ENCODE assay signal across 13 cellular contexts in genomic region chr5:149419532-149420485, GRCh38. TPM values are rescaled to one million over a fixed set of nuclear protein-coding genes. Genes with fewer than 3 reads are reported as not detected.
DNase-seq lines count a peak whose midpoint lies in the region; ATAC-seq, FAIRE-seq and TF ChIP-seq lines count a peak whose summit lies in the region.
"Had no signal": no experiment of that assay in that cellular context is flagged by ENCODE, and none has a peak within 500 bp of the region (broad histone marks: within the 10 kb centered on the region; RNA-seq: fewer than 3 reads in every experiment).

No MANE protein-coding gene starts in this region.

- H3K4me2 ChIP-seq in A549 (no peak overlapping the region), astrocyte (ENCODE audit: low read length) (peak overlapping the region; percentile 9), trophoblast cell (ENCODE audit: low read length) (no peak overlapping the region)

- peaks cover 63% of the 10 kb centered on the region for H4K20me1 ChIP-seq in astrocyte (ENCODE audit: insufficient read depth, low read length)

- TF ChIP-seq EP300 in A549 (IDR thresholded peaks at IDR 0.05): no peak

- H3K36me3 ChIP-seq in astrocyte (ENCODE audit: insufficient read depth, low read length) (peaks cover 21% of the 10 kb centered on the region), trophoblast cell (ENCODE audit: control insufficient read depth in 1 of 2, insufficient read depth in 2 of 2, low read length in 2 of 2) (no peaks in the 10 kb centered on the region)

- POLR2A ChIA-PET in A549 (lab: Yijun Ruan, JAX): no interaction called here

- H3K79me1 ChIP-seq in trophoblast cell (ENCODE audit: low read length): peaks cover 46% of the 10 kb centered on the region

- H3K79me2 ChIP-seq in astrocyte (ENCODE audit: insufficient read depth, low read length) (peaks cover 64% of the 10 kb centered on the region), trophoblast cell (ENCODE audit: control insufficient read depth, insufficient read depth, low read length, poor library complexity) (peaks cover 8% of the 10 kb centered on the region)

- H3K9ac ChIP-seq in astrocyte (ENCODE audit: low read length): no peak overlapping the region
- H3K9ac ChIP-seq in trophoblast cell (ENCODE audit: low read length): no peak overlapping the region

- no peak overlapping the region for H3K23ac ChIP-seq in trophoblast cell (ENCODE audit: low read length)

- peak overlapping the region; percentile 11 for H2BK5ac ChIP-seq in trophoblast cell (ENCODE audit: low read depth, low read length, poor library complexity)

- peaks cover 23% of the 10 kb centered on the region for H3K36me3 Mint-ChIP-seq in astrocyte (ENCODE audit: low read depth, unreplicated experiment)

- CTCF ChIA-PET in A549 (lab: Yijun Ruan, JAX): interaction anchor here (0.9 to 52.1 kb wide), 6 partner anchors 10 to 145 kb away, joined by 3 to 1709 read pairs (median 4); partner anchors contain the start of genes IL17B and PCYOX1L

- peak overlapping the region; percentile 56 for H2AK5ac ChIP-seq in trophoblast cell (ENCODE audit: low read length)

- peak overlapping the region; percentile 54 for H2BK120ac ChIP-seq in trophoblast cell (ENCODE audit: insufficient read depth, low read length, poor library complexity)

- H2AFZ ChIP-seq in astrocyte (ENCODE audit: low read depth, low read length) (no peak overlapping the region), trophoblast cell (ENCODE audit: insufficient read depth, low read length, poor library complexity) (peak overlapping the region; percentile 10)

- no peak for TF ChIP-seq RAD21 in A549 (conservative IDR thresholded peaks at IDR 0.05 in 1 of 2, IDR thresholded peaks at IDR 0.05 in 1 of 2)

- TF ChIP-seq POLR2A in A549 (IDR thresholded peaks at IDR 0.05; ENCODE audit: low read length): no peak

- H3K9me3 Mint-ChIP-seq in astrocyte (ENCODE audit: unreplicated experiment): no peaks in the 10 kb centered on the region
- H3K9me3 Mint-ChIP-seq: dendritic cell treated with granulocyte-macrophage colony-stimulating factor and Interleukin-4, amounts not matched to agents 40 ng/mL and 50 ng/mL, for 4 days had no signal

- no peak overlapping the region for H3K4me3 Mint-ChIP-seq in astrocyte (ENCODE audit: unreplicated experiment)
- H3K4me3 Mint-ChIP-seq: activated CD4-positive, alpha-beta T cell treated with anti-CD3 and anti-CD28 coated beads for 36 hours; dendritic cell treated with granulocyte-macrophage colony-stimulating factor and Interleukin-4, amounts not matched to agents 40 ng/mL and 50 ng/mL, for 4 days had no signal

- H4K8ac ChIP-seq in trophoblast cell (ENCODE audit: low read depth, low read length): peak overlapping the region; percentile 19

- H3K27ac ChIP-seq in A549 (peak overlapping the region in 1 of 2 experiments; percentile 24; a peak in 1 of 6 replicates), astrocyte (ENCODE audit: low read depth, low read length) (peak overlapping the region; percentile 19), trophoblast cell (ENCODE audit: low read depth, low read length) (no peak overlapping the region)
- H3K27ac ChIP-seq: SK-N-MC had no signal

- peaks cover 33% of the 10 kb centered on the region for H3K4me1 ChIP-seq in A549
- peaks cover 77% of the 10 kb centered on the region for H3K4me1 ChIP-seq in astrocyte (ENCODE audit: insufficient read depth, low read length)
- H3K4me1 ChIP-seq in trophoblast cell (ENCODE audit: control insufficient read depth in 1 of 2, insufficient read depth in 2 of 2, low read length in 2 of 2): peaks cover 38 to 59% of the 10 kb centered on the region in 2 experiments

- no peak overlapping the region for H3K18ac ChIP-seq in trophoblast cell (ENCODE audit: low read length)

- peak overlapping the region; percentile 23 for H3K14ac ChIP-seq in trophoblast cell (ENCODE audit: low read length)

- peak overlapping the region; percentile 53 for H2BK12ac ChIP-seq in trophoblast cell (ENCODE audit: low read length)

- ATAC-seq in A549 (no peak), left cardiac atrium (peak; percentile 1 to 14)
- ATAC-seq: activated CD4-positive, alpha-beta T cell treated with anti-CD3 and anti-CD28 coated beads for 36 hours had no signal

- H3K27me3 ChIP-seq in astrocyte (ENCODE audit: insufficient read depth, low read length) (no peaks in the 10 kb centered on the region), trophoblast cell (ENCODE audit: insufficient read depth, low read length) (no peaks in the 10 kb centered on the region)

- TF ChIP-seq CTCF in A549 (IDR thresholded peaks at IDR 0.05) (no peak), astrocyte (IDR thresholded peaks at IDR 0.05; ENCODE audit: insufficient read depth, low read depth, low read length) (no peak)

- DNase-seq in A549 (ENCODE audit: low read depth in 1 of 2, low spot score in 1 of 2) (no peak), astrocyte (ENCODE audit: low read depth) (no peak), left cardiac atrium (peak; percentile 47), trophoblast cell (peak; percentile 84 to 93), 8988T (no peak), HuH-7.5 (ENCODE audit: low spot score) (no peak), DMS53 (lab: John Stamatoyannopoulos, UW) (no peak), NCI-H2081 (lab: John Stamatoyannopoulos, UW) (no peak)
- DNase-seq: activated CD4-positive, alpha-beta T cell treated with anti-CD3 and anti-CD28 coated beads for 36 hours; NCI-H1105 had no signal

- no peak for FAIRE-seq in A549 (lab: Jason Lieb, UNC)
- no peak for FAIRE-seq in astrocyte (lab: Jason Lieb, UNC)

- H3K4me1 Mint-ChIP-seq in astrocyte (ENCODE audit: low read depth, unreplicated experiment): peaks cover 42% of the 10 kb centered on the region

- no peak overlapping the region for H3K4ac ChIP-seq in trophoblast cell (ENCODE audit: low read depth, low read length)

- H3K4me3 ChIP-seq in A549: no peak overlapping the region
- no peak overlapping the region for H3K4me3 ChIP-seq in astrocyte (ENCODE audit: insufficient read depth, low read depth, low read length)
- H3K4me3 ChIP-seq in trophoblast cell (ENCODE audit: low read depth, low read length): no peak overlapping the region
- H3K4me3 ChIP-seq: SK-N-MC had no signal

- H3K27ac Mint-ChIP-seq in astrocyte (ENCODE audit: unreplicated experiment): peak overlapping the region; percentile 69
- H3K27ac Mint-ChIP-seq: activated CD4-positive, alpha-beta T cell treated with anti-CD3 and anti-CD28 coated beads for 36 hours; dendritic cell treated with granulocyte-macrophage colony-stimulating factor and Interleukin-4, amounts not matched to agents 40 ng/mL and 50 ng/mL, for 4 days had no signal

- H3K27me3 Mint-ChIP-seq in astrocyte (ENCODE audit: low read depth, unreplicated experiment): no peaks in the 10 kb centered on the region
- H3K27me3 Mint-ChIP-seq: activated CD4-positive, alpha-beta T cell treated with anti-CD3 and anti-CD28 coated beads for 36 hours had no signal

- intact Hi-C loops in left cardiac atrium (cut with DNase I): no loop called here

- 75% methylated on average over 14 of the region's 14 CpGs for WGBS in A549 (ENCODE audit: missing lambda C conversion rate)
- no CpG with 5 or more reads among the region's 14 CpGs for WGBS in trophoblast cell (ENCODE audit: extremely low coverage, insufficient coverage, insufficient read length)

- H3K9me3 ChIP-seq in A549 (no peaks in the 10 kb centered on the region), astrocyte (ENCODE audit: insufficient read depth, low read depth, low read length) (no peaks in the 10 kb centered on the region), trophoblast cell (ENCODE audit: insufficient read depth, low read depth, low read length) (no peaks in the 10 kb centered on the region)

- H4K12ac ChIP-seq in trophoblast cell (ENCODE audit: low read depth, low read length): no peak overlapping the region

- peak overlapping the region; percentile 84 for H4K91ac ChIP-seq in trophoblast cell (ENCODE audit: low read depth, low read length)

TF ChIP-seq in A549, 52 proteins besides CTCF, POLR2A, EP300 and RAD21:
- TF ChIP-seq MAFK (IDR thresholded peaks at IDR 0.05; ENCODE audit: partially characterized antibody) (no peak), RARB (CRISPR knock-in tag; IDR thresholded peaks at IDR 0.05) (no peak), CHD2 (IDR thresholded peaks at IDR 0.05; ENCODE audit: low read length, partially characterized antibody) (no peak), USF2 (IDR thresholded peaks at IDR 0.05) (no peak), BHLHE40 (IDR thresholded peaks at IDR 0.05; ENCODE audit: low read depth, low read length) (no peak), ZFP36 (IDR thresholded peaks at IDR 0.05; ENCODE audit: borderline replicate concordance, partially characterized antibody) (peak; percentile 49), CBX8 (IDR thresholded peaks at IDR 0.05) (no peak)

RNA-seq across cellular contexts. Expression of gene IL17B, which starts 40.7 kb away (rescaled TPM):
- 0.23 and 0.30 TPM in 2 replicates for polyA plus RNA-seq in A549 (2011; rRNA removed)
- polyA plus RNA-seq in A549 (2012; cell fraction: cytosol; rRNA removed): 0.33 and 0.34 TPM in 2 replicates
- polyA plus RNA-seq in A549 (2012; cell fraction: nucleus; rRNA removed): 0.28 and 0.49 TPM in 2 replicates
- not detected in 3 replicates for polyA plus RNA-seq in A549 (2017; fragmentation: RNase III; extraction: RNeasy Plus Mini Kit Qiagen cat#74134 plus additional on column Dnase treatment)
- polyA minus RNA-seq in A549 (2011; rRNA and poly(A)+ RNA removed): not detected in 2 replicates
- 0.54 and 0.60 TPM in 2 replicates for total RNA-seq in astrocyte
- total RNA-seq in left cardiac atrium: under 1 TPM; 0.44 to 0.89 TPM
- 0.25 and 0.26 TPM in 2 replicates for polyA plus RNA-seq in trophoblast cell (2013)
- total RNA-seq: activated CD4-positive, alpha-beta T cell treated with anti-CD3 and anti-CD28 coated beads for 36 hours; mononuclear cell had no signal

Comparison
In these comparisons a context has a peak if more than half of its experiments do, and no peak if none do; other contexts are left out.
1. ATAC-seq: peak in left cardiac atrium (2 of 2); none in A549 (0 of 2).
2. DNase-seq: peak in left cardiac atrium (single experiment) and trophoblast cell (2 of 2); none in A549 (0 of 2), astrocyte (single experiment), 8988T (single experiment), HuH-7.5 (single experiment), DMS53 (single experiment) and NCI-H2081 (0 of 2).